25 cellular contexts compared by ENCODE assay signal in the genomic region with DNA sequence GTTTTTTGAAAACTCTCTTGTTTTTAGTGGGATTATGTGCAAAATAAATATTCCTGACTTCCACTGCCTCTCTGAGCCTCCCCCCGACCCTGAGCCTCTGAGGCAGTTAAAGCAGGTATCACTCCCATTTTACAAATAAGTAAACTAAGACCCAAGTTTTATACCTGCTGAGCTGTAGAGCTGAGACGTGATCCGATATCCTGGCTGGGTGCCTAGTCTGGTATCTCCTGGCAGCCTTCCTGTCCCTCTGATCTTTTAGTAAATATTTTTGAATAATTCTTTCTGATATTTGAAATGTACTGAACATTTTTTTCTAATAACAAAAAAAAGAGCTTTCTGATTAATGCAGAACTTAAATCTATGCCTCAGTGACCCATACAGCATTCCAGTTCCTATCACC.
"Had no signal": no experiment of that assay in that cellular context is flagged by ENCODE, and none has a peak within 500 bp of the region (broad histone marks: within the 10 kb centered on the region; RNA-seq: fewer than 3 reads in every experiment).

No MANE protein-coding gene starts in this region.

- ATAC-seq: activated CD4-positive, alpha-beta T cell treated with anti-CD3 and anti-CD28 coated beads for 36 hours; activated CD4-positive, CD25-positive, alpha-beta regulatory T cell treated with anti-CD3 and anti-CD28 coated beads, Interleukin-2, amount 50 U/mL, for 24 hours; activated CD8-positive, alpha-beta T cell treated with anti-CD3 and anti-CD28 coated beads, Interleukin-2, amount 10 ng/mL, durations not matched to agents 7 days and 5 days; Panc1; WTC11 had no signal

- H3K27ac ChIP-seq: ascending aorta, SJSA1 had no signal

- H3K36me3 ChIP-seq: MG63, SJSA1 had no signal

- H3K27me3 ChIP-seq: ascending aorta, MG63, SJSA1 had no signal

- H3K9me3 ChIP-seq: ascending aorta, MG63, SK-N-SH had no signal

- DNase-seq: activated CD4-positive, alpha-beta T cell treated with anti-CD3 and anti-CD28 coated beads for 36 hours; activated CD4-positive, alpha-beta T cell treated with anti-CD3 and anti-CD28 coated beads, Interleukin-2, amount 10 ng/mL, durations not matched to agents 7 days and 5 days; activated CD4-positive, alpha-beta T cell treated with anti-CD3 and anti-CD28 coated beads, Interleukin-2, amount 50 U/mL, for 48 hours; activated CD8-positive, alpha-beta T cell treated with anti-CD3 and anti-CD28 coated beads, Interleukin-2, amount 10 ng/mL, durations not matched to agents 7 days and 5 days; activated gamma-delta T cell; activated naive CD4-positive, alpha-beta T cell treated with Interleukin-2 at 50 U/mL for 16 hours; activated naive CD8-positive, alpha-beta T cell treated with anti-CD3 and anti-CD28 coated beads, Interleukin-2, amount 10 ng/mL, durations not matched to agents 7 days and 5 days; activated T-cell treated with anti-CD3 and anti-CD28 coated beads, Interleukin-2, amount 50 U/mL, for 24 hours; amygdala; caudate nucleus; cerebellar nuclear complex; Kasumi-1; KG1; MG63; NCI-H1048; NCI-H146; NCI-H2029 treated with DMSO at 0.1 percent for 48 hours; NCI-H774; SHP77; SK-N-SH had no signal

- H3K4me3 ChIP-seq: ascending aorta, MG63, SJSA1 had no signal

- H3K4me1 ChIP-seq: ascending aorta, SJSA1 had no signal
